ENCODE assay signal across 8 cellular contexts in genomic region chr19:1942934-1943555, GRCh38. TPM values are rescaled to one million over a fixed set of nuclear protein-coding genes. Genes with fewer than 3 reads are reported as not detected.
DNase-seq lines count a peak whose midpoint lies in the region; ATAC-seq and TF ChIP-seq lines count a peak whose summit lies in the region.

No MANE protein-coding gene starts in this region.

- H3K27me3 ChIP-seq in Caco-2 (replicated peaks; ENCODE audit: control insufficient read depth, insufficient read depth, low read length) (no peaks in the 10 kb centered on the region), MG63 (no peaks in the 10 kb centered on the region), colonic mucosa (no peaks in the 10 kb centered on the region)

- H3K4me1 Mint-ChIP-seq in Caco-2 (ENCODE audit: low read depth, unreplicated experiment) = no peaks in the 10 kb centered on the region
- peaks cover 28% of the 10 kb centered on the region for H3K4me1 Mint-ChIP-seq in nephron progenitor cell

- H3K27ac ChIP-seq in colonic mucosa = peak overlapping the region; percentile 86

- TF ChIP-seq CTCF in Caco-2 (IDR thresholded peaks at IDR 0.05; ENCODE audit: insufficient read depth in 1 of 2, low read depth in 1 of 2, low read length in 1 of 2, severe bottlenecking in 1 of 2, unreplicated experiment in 1 of 2) = no peak
- no peak for TF ChIP-seq CTCF in colonic mucosa (IDR thresholded peaks at IDR 0.05)
- no peak for TF ChIP-seq CTCF in nephron progenitor cell (IDR thresholded peaks at IDR 0.05)

- no peaks in the 10 kb centered on the region for H3K9me3 Mint-ChIP-seq in Caco-2 (ENCODE audit: unreplicated experiment)
- no peaks in the 10 kb centered on the region for H3K9me3 Mint-ChIP-seq in nephron progenitor cell

- H3K36me3 Mint-ChIP-seq in Caco-2 (ENCODE audit: insufficient read depth, unreplicated experiment) = peaks cover 5% of the 10 kb centered on the region
- peaks cover 4% of the 10 kb centered on the region for H3K36me3 Mint-ChIP-seq in nephron progenitor cell (ENCODE audit: low read depth)

- no TSS peak for BruUV-seq in Caco-2 (replicated peaks; lab: Mats Ljungman, UMichigan)

- H3K4me1 ChIP-seq in Caco-2 (peaks cover 7% of the 10 kb centered on the region), colonic mucosa (peaks cover 21% of the 10 kb centered on the region)

- H3K36me3 ChIP-seq in Caco-2 (ENCODE audit: control insufficient read depth, insufficient read depth, low read length) (no peaks in the 10 kb centered on the region), MG63 (no peaks in the 10 kb centered on the region), colonic mucosa (no peaks in the 10 kb centered on the region)

- H3K9me3 ChIP-seq in Caco-2 (no peaks in the 10 kb centered on the region), MG63 (no peaks in the 10 kb centered on the region), colonic mucosa (no peaks in the 10 kb centered on the region)

- peak overlapping the region in 1 of 2 donors; percentile 96 for H3K9ac ChIP-seq in colonic mucosa (ENCODE audit: low read depth in 2 of 2, low read length in 2 of 2)

- H3K4me3 Mint-ChIP-seq in Caco-2 (ENCODE audit: unreplicated experiment) (peak overlapping the region; percentile 79), nephron progenitor cell (peak overlapping the region; percentile 93)

- intact Hi-C loops in Caco-2 (cut with micrococcal nuclease; ENCODE audit: unreplicated experiment) = no loop called here
- intact Hi-C loops in colonic mucosa (cut with DNase I) = no loop called here

- no peaks in the 10 kb centered on the region for H3K27me3 Mint-ChIP-seq in Caco-2 (ENCODE audit: insufficient read depth, unreplicated experiment)
- no peaks in the 10 kb centered on the region for H3K27me3 Mint-ChIP-seq in nephron progenitor cell (ENCODE audit: low read depth, poor library complexity)

- DNase-seq in Caco-2 = no peak
- DNase-seq in MG63 = no peak
- no peak for DNase-seq in colonic mucosa
- peak; percentile 30 for DNase-seq in nephron progenitor cell
- DNase-seq in cerebellar nuclear complex (lab: John Stamatoyannopoulos, UW) = no peak
- no peak for DNase-seq in T1000 (lab: John Stamatoyannopoulos, UW)
- no peak for DNase-seq in cerebellar cortex (ENCODE audit: low spot score)

- H3K27ac Mint-ChIP-seq in Caco-2 (ENCODE audit: unreplicated experiment) = peak overlapping the region; percentile 71
- H3K27ac Mint-ChIP-seq in nephron progenitor cell = peak overlapping the region; percentile 96

- POLR2A ChIA-PET in Caco-2 (lab: Charles Lee) = no interaction called here

- CTCF ChIA-PET in Caco-2 (lab: Charles Lee) = no interaction called here

- peak overlapping the region; percentile 96 for H3K4me3 ChIP-seq in Caco-2 (ENCODE audit: low read depth, low read length)
- peak overlapping the region; percentile 64 for H3K4me3 ChIP-seq in MG63
- H3K4me3 ChIP-seq in colonic mucosa = peak overlapping the region; percentile 61

- ATAC-seq in GM21528 (IDR thresholded peaks at IDR 0.05; ENCODE audit: low FRiP score, unreplicated experiment) = no peak

RNA-seq across cellular contexts. Expression of gene CSNK1G2, which starts 2.1 kb away (rescaled TPM):
- total RNA-seq in Caco-2 (2022) = 44.4 and 49.6 TPM in 2 replicates
- 20.1 and 34.5 TPM in 2 replicates for total RNA-seq in MG63 (2014; rRNA removed; shearing (Covaris generic); ENCODE audit: low replicate concordance)
- 10 to 100 TPM; 55.3 to 61.0 TPM for total RNA-seq in colonic mucosa

RNA-seq across cellular contexts. Expression of gene ADAT3, which starts 37.8 kb away (rescaled TPM):
- total RNA-seq in Caco-2 (2022) = 12.6 and 14.0 TPM in 2 replicates
- total RNA-seq in MG63 (2014; rRNA removed; shearing (Covaris generic); ENCODE audit: low replicate concordance) = 3.6 TPM in 1 of 2 replicates, not detected in the other
- total RNA-seq in colonic mucosa = 10 to 100 TPM; 14.2 to 24.7 TPM

RNA-seq across cellular contexts. Expression of gene SCAMP4, which starts 37.8 kb away (rescaled TPM):
- total RNA-seq in Caco-2 (2022) = 78.3 and 84.1 TPM in 2 replicates
- total RNA-seq in MG63 (2014; rRNA removed; shearing (Covaris generic); ENCODE audit: low replicate concordance) = 33.0 and 41.5 TPM in 2 replicates
- 10 to 100 TPM; 57.4 to 91.8 TPM for total RNA-seq in colonic mucosa

RNA-seq across cellular contexts. Expression of gene ABHD17A, which starts 57.7 kb away (rescaled TPM):
- total RNA-seq in Caco-2 (2022) = 47.7 and 51.8 TPM in 2 replicates
- total RNA-seq in MG63 (2014; rRNA removed; shearing (Covaris generic); ENCODE audit: low replicate concordance) = 51.7 and 70.7 TPM in 2 replicates
- total RNA-seq in colonic mucosa = 10 to 100 TPM; 53.3 to 78.5 TPM
